In the genomic region with DNA sequence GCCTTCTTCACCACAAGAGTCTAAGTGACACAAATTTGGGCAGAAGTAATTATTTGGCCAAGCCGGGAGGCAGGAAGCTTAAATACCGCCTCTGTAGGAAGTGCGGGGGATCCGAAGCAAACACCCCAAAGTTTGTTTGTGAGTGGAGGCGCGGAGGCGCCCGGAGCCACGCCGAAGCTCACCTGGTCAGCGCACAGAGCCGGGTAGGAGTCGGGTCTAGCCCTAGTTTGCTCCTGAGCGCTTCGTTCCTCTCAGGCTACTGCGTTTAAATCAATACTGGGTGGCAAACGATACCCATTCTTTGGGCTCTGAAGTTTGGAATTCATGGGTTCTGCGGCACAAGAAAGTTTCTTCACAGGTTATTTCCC, we compare ENCODE assay signal across 9 cellular contexts. TPM values are rescaled to one million over a fixed set of nuclear protein-coding genes. Genes with fewer than 3 reads are reported as not detected.
A peak's percentile ranks its signal among the peaks of the same experiment; 100 is the strongest.
DNase-seq lines count a peak whose midpoint lies in the region; ATAC-seq and TF ChIP-seq lines count a peak whose summit lies in the region.
"Had no signal": no experiment of that assay in that cellular context is flagged by ENCODE, and none has a peak within 500 bp of the region (broad histone marks: within the 10 kb centered on the region; RNA-seq: fewer than 3 reads in every experiment).

No MANE protein-coding gene starts in this region.

- peak overlapping the region; percentile 99 for H2AFZ ChIP-seq in PC-9

- H3K4me1 Mint-ChIP-seq in naive thymus-derived CD4-positive, alpha-beta T cell, result peaks cover 5 to 21% (median 14%) of the 10 kb centered on the region in 7 donors

- peak overlapping the region; percentile 85 for H3K4me3 ChIP-seq in PC-9
- peak overlapping the region; percentile 63 for H3K4me3 ChIP-seq in naive thymus-derived CD4-positive, alpha-beta T cell (ENCODE audit: low read length)

- no peak for TF ChIP-seq CTCF in PC-9 (conservative IDR thresholded peaks at IDR 0.05)

- DNase-seq in ELF-1 (ENCODE audit: low read depth, low spot score) (peak; percentile 31), PC-9 (peak in 1 of 2 experiments; percentile 20), epithelial cell of prostate (ENCODE audit: low read depth, low spot score) (no peak), putamen (ENCODE audit: low spot score) (no peak), DMS114 treated with DMSO at 0.1 percent for 48 hours (lab: John Stamatoyannopoulos, UW; ENCODE audit: unreplicated experiment) (no peak), GM19240 (ENCODE audit: insufficient read length, low spot score) (no peak)
- DNase-seq in naive thymus-derived CD4-positive, alpha-beta T cell, result peak in 4 of 9 donors; percentile 3 to 10 (median 4)

- no peaks in the 10 kb centered on the region for H3K79me2 ChIP-seq in PC-9 (ENCODE audit: low read depth)

- POLR2A ChIA-PET in PC-9 (lab: Charles Lee; ENCODE audit: unreplicated experiment), result no interaction called here
- POLR2A ChIA-PET in naive thymus-derived CD4-positive, alpha-beta T cell (lab: Charles Lee), result no interaction called here

- H3K27me3 Mint-ChIP-seq in naive thymus-derived CD4-positive, alpha-beta T cell, result peaks cover 68 to 85% (median 79%) of the 10 kb centered on the region in 5 donors

- H3K9me2 ChIP-seq in PC-9 (ENCODE audit: insufficient read depth), result no peaks in the 10 kb centered on the region

- H3K36me3 ChIP-seq in PC-9 (ENCODE audit: low read depth), result 0 out of 2 replicates have a peak, but pooled peaks cover 3% of the 10 kb centered on the region
- H3K36me3 ChIP-seq in naive thymus-derived CD4-positive, alpha-beta T cell (ENCODE audit: control insufficient read depth in 2 of 3, insufficient read depth in 3 of 3, low read length in 3 of 3), result no peaks in the 10 kb centered on the region

- H3K27ac ChIP-seq in PC-9, result no peak overlapping the region
- peak overlapping the region; percentile 80 for H3K27ac ChIP-seq in epithelial cell of prostate
- H3K27ac ChIP-seq in naive thymus-derived CD4-positive, alpha-beta T cell (ENCODE audit: low read depth, low read length), result no peak overlapping the region

- H3K27me3 ChIP-seq in PC-9 (ENCODE audit: insufficient read depth, low read depth), result no peaks in the 10 kb centered on the region
- peaks cover 4 to 29% of the 10 kb centered on the region in 2 donors for H3K27me3 ChIP-seq in naive thymus-derived CD4-positive, alpha-beta T cell (ENCODE audit: control insufficient read depth in 2 of 2, insufficient read depth in 2 of 2, low read length in 2 of 2)

- H3K4me2 ChIP-seq in PC-9, result peak overlapping the region; percentile 100

- H4K20me1 ChIP-seq in PC-9 (ENCODE audit: insufficient read depth), result no peaks in the 10 kb centered on the region

- no peak overlapping the region for H3K27ac Mint-ChIP-seq in naive thymus-derived CD4-positive, alpha-beta T cell

- CTCF ChIA-PET in PC-9 (lab: Charles Lee), result no interaction called here
- CTCF ChIA-PET in naive thymus-derived CD4-positive, alpha-beta T cell (lab: Charles Lee), result no interaction called here

- H3K9me3 Mint-ChIP-seq in naive thymus-derived CD4-positive, alpha-beta T cell, result peaks cover 10 to 30% (median 21%) of the 10 kb centered on the region in 11 donors

- peak overlapping the region; percentile 72 to 84 (median 80) for H3K4me3 Mint-ChIP-seq in naive thymus-derived CD4-positive, alpha-beta T cell

- H3K9me3 ChIP-seq in PC-9 (ENCODE audit: insufficient read depth, low read depth), result peaks cover 10% of the 10 kb centered on the region
- peaks cover 0 to 16% (median 0%) of the 10 kb centered on the region in 3 experiments for H3K9me3 ChIP-seq in naive thymus-derived CD4-positive, alpha-beta T cell (ENCODE audit: control insufficient read depth in 2 of 3, low read length in 3 of 3)

- intact Hi-C loops in PC-9 (cut with micrococcal nuclease; ENCODE audit: unreplicated experiment), result no loop called here
- intact Hi-C loops in naive thymus-derived CD4-positive, alpha-beta T cell (cut with micrococcal nuclease), result no loop called here

- peak; percentile 7 for ATAC-seq in naive thymus-derived CD4-positive, alpha-beta T cell
- ATAC-seq in GM21515 (IDR thresholded peaks at IDR 0.05; ENCODE audit: unreplicated experiment), result no peak

- H3K36me3 Mint-ChIP-seq in naive thymus-derived CD4-positive, alpha-beta T cell, result peaks cover 0 to 16% (median 7%) of the 10 kb centered on the region in 5 donors

- peaks cover 19% of the 10 kb centered on the region for H3K4me1 ChIP-seq in PC-9 (replicated peaks; ENCODE audit: insufficient read depth)
- peaks cover 9 to 14% of the 10 kb centered on the region in 2 donors for H3K4me1 ChIP-seq in naive thymus-derived CD4-positive, alpha-beta T cell (ENCODE audit: control insufficient read depth in 2 of 2, insufficient read depth in 2 of 2, low read length in 2 of 2)

- peaks cover 16% of the 10 kb centered on the region for H3F3A ChIP-seq in PC-9 (ENCODE audit: insufficient read depth, low read depth)

- no TSS peak for BruUV-seq in PC-9 (replicated peaks; lab: Mats Ljungman, UMichigan)

RNA-seq across cellular contexts. Expression of a gene that starts 0.9 kb away (rescaled TPM):
- 2.5 TPM in 2 replicates for total RNA-seq in PC-9 (2021)
- total RNA-seq in naive thymus-derived CD4-positive, alpha-beta T cell, result 1 to 10 TPM in 3 of 5 experiments, under 1 TPM in 2; 0.56 to 3.0 (median 1.1) TPM
- polyA plus RNA-seq in naive thymus-derived CD4-positive, alpha-beta T cell, result under 1 TPM; 0.72 to 0.89 TPM

RNA-seq across cellular contexts. Expression of a gene that starts 26.1 kb away (rescaled TPM):
- total RNA-seq in PC-9 (2021), result 14.9 and 18.6 TPM in 2 replicates
- 10 to 100 TPM; 27.7 to 53.6 (median 49.2) TPM for total RNA-seq in naive thymus-derived CD4-positive, alpha-beta T cell
- 1 to 10 TPM; 8.1 to 9.4 TPM for polyA plus RNA-seq in naive thymus-derived CD4-positive, alpha-beta T cell

RNA-seq across cellular contexts. Expression of a gene that starts 52.6 kb away (rescaled TPM):
- not detected in 2 replicates for total RNA-seq in PC-9 (2021)
- total RNA-seq in naive thymus-derived CD4-positive, alpha-beta T cell, result not detected
- not detected for polyA plus RNA-seq in naive thymus-derived CD4-positive, alpha-beta T cell
- total RNA-seq: myocyte had no signal
